18 cellular contexts compared by ENCODE assay signal in the genomic region with DNA sequence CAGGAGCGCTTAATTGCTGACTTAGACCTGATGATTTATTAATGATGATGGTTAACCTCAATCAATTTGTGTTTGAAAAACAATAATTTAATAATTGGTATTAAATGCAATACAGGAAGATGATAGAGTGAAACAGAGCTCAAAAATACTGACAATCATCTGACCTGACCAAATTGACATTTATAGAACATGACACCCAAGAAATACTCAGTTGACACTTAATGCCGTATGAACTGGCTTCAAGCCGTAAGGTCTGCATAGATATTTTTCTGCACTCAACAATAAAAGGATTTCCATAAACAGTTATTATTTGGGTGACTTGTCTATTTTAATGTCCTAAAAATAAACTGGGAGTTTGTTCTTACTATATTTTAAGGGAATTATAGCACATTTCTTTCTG.
DNase-seq lines count a peak whose midpoint lies in the region; ATAC-seq and TF ChIP-seq lines count a peak whose summit lies in the region.
"Had no signal": no experiment of that assay in that cellular context is flagged by ENCODE, and none has a peak within 500 bp of the region (broad histone marks: within the 10 kb centered on the region; RNA-seq: fewer than 3 reads in every experiment).

No MANE protein-coding gene starts in this region.

- no peak overlapping the region for H4K8ac ChIP-seq in H9 (replicated peaks; ENCODE audit: insufficient read length, low read depth, low read length)

- H4K20me1 ChIP-seq in H9 (ENCODE audit: control insufficient read depth, insufficient read depth, insufficient read length) = no peaks in the 10 kb centered on the region

- CTCF ChIA-PET in MCF 10A (lab: Yijun Ruan, JAX) = interaction anchor here (0.6 kb wide), 1 partner anchor 202 kb away, joined by 6 read pairs; no protein-coding TSS in a partner anchor

- POLR2A ChIA-PET in MCF 10A (lab: Yijun Ruan, JAX) = no interaction called here

- H3K27ac Mint-ChIP-seq in MCF 10A (ENCODE audit: low read depth, unreplicated experiment) (peak overlapping the region; percentile 29), osteocyte (ENCODE audit: unreplicated experiment) (peak overlapping the region; percentile 11), H9 (no peak overlapping the region)
- H3K27ac Mint-ChIP-seq in stimulated activated memory B cell treated with anti-CD40 and anti-IgM and Interleukin-4, amounts not matched to agents 10 μg/mL and 1 μg/mL and 100 μg/mL, for 72 hours = peak overlapping the region; percentile 29
- H3K27ac Mint-ChIP-seq: B cell; CD4-positive, alpha-beta T cell; CD8-positive, alpha-beta T cell had no signal

- no peak overlapping the region for H3T11ph ChIP-seq in H9 (ENCODE audit: low read length)

- no peak overlapping the region for H3K9ac ChIP-seq in H9 (ENCODE audit: extremely low read depth, insufficient read length, low read length)
- H3K9ac ChIP-seq: BLaER1 treated with 17β-estradiol and CSF1 and Interleukin-3, amounts not matched to agents 10 nM and 100 nM had no signal

- no peaks in the 10 kb centered on the region for H3K79me1 ChIP-seq in H9 (ENCODE audit: insufficient read depth, low read depth, low read length, poor library complexity, severe bottlenecking)

- H3K36me3 ChIP-seq in breast epithelium = no peaks in the 10 kb centered on the region

- no peak overlapping the region for H3K27ac ChIP-seq in breast epithelium
- H3K27ac ChIP-seq in H9 (ENCODE audit: insufficient read length, low read depth, low read length) = no peak overlapping the region
- H3K27ac ChIP-seq: 22Rv1; A549; BLaER1 treated with 17β-estradiol and CSF1 and Interleukin-3, amounts not matched to agents 10 nM and 100 nM; C4-2B had no signal

- no peak overlapping the region for H3K18ac ChIP-seq in H9 (ENCODE audit: insufficient read length, low read depth, low read length)

- no peak for TF ChIP-seq POLR2A in breast epithelium (IDR thresholded peaks at IDR 0.05)

- H3K27me3 Mint-ChIP-seq in MCF 10A (ENCODE audit: insufficient read depth, unreplicated experiment) = no peaks in the 10 kb centered on the region
- no peaks in the 10 kb centered on the region for H3K27me3 Mint-ChIP-seq in osteocyte (ENCODE audit: unreplicated experiment)
- no peaks in the 10 kb centered on the region for H3K27me3 Mint-ChIP-seq in stimulated activated memory B cell treated with anti-CD40 and anti-IgM and Interleukin-4, amounts not matched to agents 10 μg/mL and 1 μg/mL and 100 μg/mL, for 72 hours
- no peaks in the 10 kb centered on the region for H3K27me3 Mint-ChIP-seq in H9 (ENCODE audit: low read depth)
- H3K27me3 Mint-ChIP-seq: B cell; CD4-positive, alpha-beta T cell had no signal

- H2BK12ac ChIP-seq in H9 (ENCODE audit: insufficient read length, low read depth, low read length) = no peak overlapping the region

- no peak overlapping the region for H2AFZ ChIP-seq in H9 (ENCODE audit: low read length)

- no peak overlapping the region for H3K4me3 ChIP-seq in breast epithelium
- H3K4me3 ChIP-seq: A549; BLaER1 treated with 17β-estradiol and CSF1 and Interleukin-3, amounts not matched to agents 10 nM and 100 nM had no signal

- H3K23ac ChIP-seq in H9 (ENCODE audit: insufficient read length, low read depth, low read length) = no peak overlapping the region

- no peak overlapping the region for H2BK5ac ChIP-seq in H9 (ENCODE audit: insufficient read length, low read length)

- H4K91ac ChIP-seq in H9 (ENCODE audit: insufficient read length, low read depth, low read length) = no peak overlapping the region

- H3K4me1 ChIP-seq in breast epithelium (no peaks in the 10 kb centered on the region), H9 (ENCODE audit: insufficient read depth, low read length) (no peaks in the 10 kb centered on the region)
- H3K4me1 ChIP-seq: BLaER1 treated with 17β-estradiol and CSF1 and Interleukin-3, amounts not matched to agents 10 nM and 100 nM; Caco-2 had no signal

- BruUV-seq in MCF 10A (replicated peaks; lab: Mats Ljungman, UMichigan) = no TSS peak

- TF ChIP-seq CTCF in MCF 10A (IDR thresholded peaks at IDR 0.05; ENCODE audit: unreplicated experiment) = no peak
- no peak for TF ChIP-seq CTCF in breast epithelium (IDR thresholded peaks at IDR 0.05)
- TF ChIP-seq CTCF in osteocyte (IDR thresholded peaks at IDR 0.05) = no peak
- TF ChIP-seq CTCF in H9 (conservative IDR thresholded peaks at IDR 0.05) = no peak

- no peaks in the 10 kb centered on the region for H3K9me3 Mint-ChIP-seq in MCF 10A (ENCODE audit: unreplicated experiment)
- no peaks in the 10 kb centered on the region for H3K9me3 Mint-ChIP-seq in osteocyte (ENCODE audit: unreplicated experiment)
- H3K9me3 Mint-ChIP-seq in stimulated activated memory B cell treated with anti-CD40 and anti-IgM and Interleukin-4, amounts not matched to agents 10 μg/mL and 1 μg/mL and 100 μg/mL, for 72 hours = no peaks in the 10 kb centered on the region
- no peaks in the 10 kb centered on the region for H3K9me3 Mint-ChIP-seq in H9
- H3K9me3 Mint-ChIP-seq: CD4-positive, alpha-beta T cell; CD8-positive, alpha-beta T cell had no signal

- DNase-seq in MCF 10A (ENCODE audit: unreplicated experiment) = no peak
- no peak for DNase-seq in breast epithelium (ENCODE audit: low spot score in 2 of 2)
- DNase-seq in osteocyte (ENCODE audit: extremely low spot score, unreplicated experiment) = no peak
- DNase-seq in H9 = no peak
- DNase-seq: AML-193; Caco-2; Calu3; CD4-positive, alpha-beta T cell; CD8-positive, alpha-beta T cell; DMS79 treated with DMSO at 0.1 percent for 48 hours; GF-D8 had no signal

- WGBS in H9 (ENCODE audit: extremely low coverage, insufficient read length, low lambda C conversion rate) = no CpG with 5 or more reads among the region's 3 CpGs

- H3K79me2 ChIP-seq in H9 (ENCODE audit: insufficient read depth, low read length) = no peaks in the 10 kb centered on the region

- H3K4me1 Mint-ChIP-seq in MCF 10A (ENCODE audit: insufficient read depth, unreplicated experiment) (peaks cover 16% of the 10 kb centered on the region), osteocyte (ENCODE audit: unreplicated experiment) (peaks cover 16% of the 10 kb centered on the region), H9 (no peaks in the 10 kb centered on the region)
- peaks cover 6% of the 10 kb centered on the region for H3K4me1 Mint-ChIP-seq in stimulated activated memory B cell treated with anti-CD40 and anti-IgM and Interleukin-4, amounts not matched to agents 10 μg/mL and 1 μg/mL and 100 μg/mL, for 72 hours
- H3K4me1 Mint-ChIP-seq: B cell had no signal

- intact Hi-C loops in MCF 10A (cut with micrococcal nuclease) = no loop called here
- intact Hi-C loops in breast epithelium (cut with DNase I; ENCODE audit: low total_unique reads) = no loop called here

- H3K4me3 Mint-ChIP-seq in MCF 10A (ENCODE audit: unreplicated experiment) (no peak overlapping the region), osteocyte (ENCODE audit: unreplicated experiment) (no peak overlapping the region), H9 (no peak overlapping the region)
- no peak overlapping the region for H3K4me3 Mint-ChIP-seq in stimulated activated memory B cell treated with anti-CD40 and anti-IgM and Interleukin-4, amounts not matched to agents 10 μg/mL and 1 μg/mL and 100 μg/mL, for 72 hours
- H3K4me3 Mint-ChIP-seq: B cell; CD4-positive, alpha-beta T cell; CD8-positive, alpha-beta T cell had no signal

- ATAC-seq in stimulated activated memory B cell treated with anti-CD40 and anti-IgM and Interleukin-4, amounts not matched to agents 10 μg/mL and 1 μg/mL and 100 μg/mL, for 72 hours = no peak
- no peak for ATAC-seq in HG03460 (IDR thresholded peaks at IDR 0.05; ENCODE audit: unreplicated experiment)
- ATAC-seq: A549; CD8-positive, alpha-beta T cell had no signal

- H3K9me3 ChIP-seq in breast epithelium (no peaks in the 10 kb centered on the region), H9 (ENCODE audit: control insufficient read depth, low read depth, low read length) (no peaks in the 10 kb centered on the region)
- H3K9me3 ChIP-seq: A549, Caco-2 had no signal

- no peak overlapping the region for H4K5ac ChIP-seq in H9 (ENCODE audit: insufficient read length, low read depth, low read length)

- no peaks in the 10 kb centered on the region for H3K23me2 ChIP-seq in H9 (ENCODE audit: insufficient read length, low read depth, low read length, poor library complexity, severe bottlenecking)

- H2BK20ac ChIP-seq in H9 (ENCODE audit: low read depth, low read length, poor library complexity, severe bottlenecking) = no peak overlapping the region

- H3K36me3 Mint-ChIP-seq in MCF 10A (ENCODE audit: insufficient read depth, unreplicated experiment) = peaks cover 46% of the 10 kb centered on the region
- peaks cover 22% of the 10 kb centered on the region for H3K36me3 Mint-ChIP-seq in osteocyte (ENCODE audit: unreplicated experiment)
- H3K36me3 Mint-ChIP-seq in stimulated activated memory B cell treated with anti-CD40 and anti-IgM and Interleukin-4, amounts not matched to agents 10 μg/mL and 1 μg/mL and 100 μg/mL, for 72 hours = peaks cover 51% of the 10 kb centered on the region
- peaks cover 20 to 52% (median 24%) of the 10 kb centered on the region in 3 experiments; a peak in 6 of 7 replicates for H3K36me3 Mint-ChIP-seq in H9 (ENCODE audit: insufficient read depth in 1 of 3, low read depth in 3 of 3)
- H3K36me3 Mint-ChIP-seq: CD8-positive, alpha-beta T cell had no signal

- no peak overlapping the region for H2BK120ac ChIP-seq in H9 (ENCODE audit: low read depth, low read length, poor library complexity, severe bottlenecking)

- H3K27me3 ChIP-seq in breast epithelium = no peaks in the 10 kb centered on the region
- H3K27me3 ChIP-seq in H9 (ENCODE audit: insufficient read depth, low read length) = no peaks in the 10 kb centered on the region
- H3K27me3 ChIP-seq: BLaER1 treated with 17β-estradiol and CSF1 and Interleukin-3, amounts not matched to agents 10 nM and 100 nM had no signal

- no peak overlapping the region for H3K56ac ChIP-seq in H9 (ENCODE audit: insufficient read length, low read depth, low read length)

- no peak overlapping the region for H3K4me2 ChIP-seq in H9 (ENCODE audit: insufficient read depth, insufficient read length, low read length)
- H3K4me2 ChIP-seq: A549; BLaER1 treated with 17β-estradiol and CSF1 and Interleukin-3, amounts not matched to agents 10 nM and 100 nM had no signal

- H2BK15ac ChIP-seq in H9 (ENCODE audit: low read depth, low read length) = no peak overlapping the region

- H3K14ac ChIP-seq in H9 (ENCODE audit: insufficient read depth, low read length) = no peak overlapping the region

- no peak overlapping the region for H3K4ac ChIP-seq in H9 (ENCODE audit: low read depth, low read length)

- no peak overlapping the region for H2AK5ac ChIP-seq in H9 (ENCODE audit: insufficient read length, low read length)

Comparison
In these comparisons a context has a peak if more than half of its experiments do, and no peak if none do; other contexts are left out.
1. H3K27ac Mint-ChIP-seq: peak in MCF 10A (single experiment), osteocyte (single experiment) and stimulated activated memory B cell treated with anti-CD40 and anti-IgM and Interleukin-4, amounts not matched to agents 10 μg/mL and 1 μg/mL and 100 μg/mL, for 72 hours (single experiment); none in H9 (0 of 3).